8 cellular contexts compared by ENCODE assay signal in genomic region chr3:97971679-97972567, GRCh38. TPM values are rescaled to one million over a fixed set of nuclear protein-coding genes. Genes with fewer than 3 reads are reported as not detected.
DNase-seq lines count a peak whose midpoint lies in the region; ATAC-seq, FAIRE-seq and TF ChIP-seq lines count a peak whose summit lies in the region.

RIOX2 (minus strand) TSS chr3:97972431; CDS start chr3:97967593, 4,838 bp downstream.

- peak; percentile 86 for DNase-seq in GM06990 (ENCODE audit: extremely low read depth, insufficient read length)
- peak; percentile 49 to 78 for DNase-seq in HAP-1 (ENCODE audit: low spot score in 2 of 2)
- peak; percentile 85 for DNase-seq in MM.1S
- DNase-seq in T follicular helper cell (ENCODE audit: low read depth): peak; percentile 63
- DNase-seq in adipocyte (ENCODE audit: low read depth): peak; percentile 85
- DNase-seq in left ventricle myocardium inferior: peak; percentile 79
- peak; percentile 81 to 87 for DNase-seq in psoas muscle
- peak; percentile 89 for DNase-seq in urothelium cell line (ENCODE audit: low spot score)

- H3K27me3 ChIP-seq in GM06990 (replicated peaks; ENCODE audit: control insufficient read depth, insufficient read depth, low read length): no peaks in the 10 kb centered on the region
- no peaks in the 10 kb centered on the region for H3K27me3 ChIP-seq in HAP-1 (ENCODE audit: low read depth)
- no peaks in the 10 kb centered on the region for H3K27me3 ChIP-seq in MM.1S (replicated peaks; ENCODE audit: insufficient read depth, low read length)
- H3K27me3 ChIP-seq in adipocyte (replicated peaks; ENCODE audit: control insufficient read depth, insufficient read depth, low read length): no peaks in the 10 kb centered on the region
- no peaks in the 10 kb centered on the region for H3K27me3 ChIP-seq in left ventricle myocardium inferior (ENCODE audit: low read depth)
- H3K27me3 ChIP-seq in psoas muscle (ENCODE audit: insufficient read depth in 3 of 3, low read length in 2 of 3): no peaks in the 10 kb centered on the region

- H3F3A ChIP-seq in MM.1S (ENCODE audit: insufficient read depth, low read length): peaks cover 22% of the 10 kb centered on the region

- FAIRE-seq in urothelium cell line (lab: Jason Lieb, UNC): peak; percentile 87

- TF ChIP-seq CTCF in GM06990 (IDR thresholded peaks at IDR 0.05; ENCODE audit: insufficient read depth, low read length, poor library complexity, severe bottlenecking) (no peak), MM.1S (IDR thresholded peaks at IDR 0.05; ENCODE audit: low read length) (no peak), left ventricle myocardium inferior (IDR thresholded peaks at IDR 0.05; ENCODE audit: borderline replicate concordance) (no peak), psoas muscle (IDR thresholded peaks at IDR 0.05) (no peak)

- H3K27ac ChIP-seq in MM.1S (ENCODE audit: low read length): peak within 1 kb of the TSS; percentile 33; the same call in 1 of the 2 replicates
- peak within 1 kb of the TSS; percentile 86 for H3K27ac ChIP-seq in left ventricle myocardium inferior (replicated peaks)
- H3K27ac ChIP-seq in psoas muscle: peak within 1 kb of the TSS; percentile 97

- no peaks in the 10 kb centered on the region for H4K20me1 ChIP-seq in MM.1S (ENCODE audit: insufficient read depth, low read length)

- WGBS in psoas muscle, 3 donors: 0 to 1% (median 0%) methylated on average over 72 to 82 of the region's 82 CpGs

- H3K4me1 ChIP-seq in HAP-1: peaks cover 24% of the 10 kb centered on the region
- peaks cover 43% of the 10 kb centered on the region for H3K4me1 ChIP-seq in MM.1S (ENCODE audit: low read length)
- peaks cover 19% of the 10 kb centered on the region for H3K4me1 ChIP-seq in adipocyte (ENCODE audit: control insufficient read depth, insufficient read depth, low read length)
- H3K4me1 ChIP-seq in left ventricle myocardium inferior: peaks cover 34% of the 10 kb centered on the region
- peaks cover 38% of the 10 kb centered on the region for H3K4me1 ChIP-seq in psoas muscle

- peaks cover 50% of the 10 kb centered on the region for H3K79me2 ChIP-seq in MM.1S (ENCODE audit: low read length)

- H3K9ac ChIP-seq in MM.1S (ENCODE audit: low read length): peak within 1 kb of the TSS; percentile 49
- peak within 1 kb of the TSS; percentile 66 for H3K9ac ChIP-seq in adipocyte (ENCODE audit: low read length)

- H3K9me3 ChIP-seq in HAP-1 (no peaks in the 10 kb centered on the region), MM.1S (replicated peaks; ENCODE audit: insufficient read depth, low read length) (no peaks in the 10 kb centered on the region), adipocyte (ENCODE audit: control insufficient read depth, low read length) (no peaks in the 10 kb centered on the region), left ventricle myocardium inferior (replicated peaks) (no peaks in the 10 kb centered on the region), psoas muscle (no peaks in the 10 kb centered on the region)

- H3K36me3 ChIP-seq in GM06990 (ENCODE audit: control insufficient read depth, insufficient read depth, low read length): no peaks in the 10 kb centered on the region; the same call in 1 of the 2 replicates
- H3K36me3 ChIP-seq in HAP-1 (replicated peaks): peaks cover under 1% of the 10 kb centered on the region
- 0 out of 2 replicates have a peak, but pooled peaks cover 4% of the 10 kb centered on the region for H3K36me3 ChIP-seq in MM.1S (replicated peaks; ENCODE audit: insufficient read depth, low read length)
- peaks cover 6% of the 10 kb centered on the region for H3K36me3 ChIP-seq in adipocyte (ENCODE audit: control insufficient read depth, insufficient read depth, low read length, severe bottlenecking)
- no peaks in the 10 kb centered on the region for H3K36me3 ChIP-seq in left ventricle myocardium inferior
- peaks cover 0 to 2% of the 10 kb centered on the region in 2 donors for H3K36me3 ChIP-seq in psoas muscle (ENCODE audit: insufficient read depth in 1 of 2, low read depth in 1 of 2)

- in situ Hi-C loops in HAP-1 (cut with MboI; ENCODE audit: low sequenced_read_pairs): no loop called here

- H3K4me3 ChIP-seq in GM06990 (replicated peaks; ENCODE audit: low read depth, low read length) (peak within 1 kb of the TSS; percentile 87), HAP-1 (peak within 1 kb of the TSS; percentile 50), MM.1S (ENCODE audit: low read length) (peak within 1 kb of the TSS; percentile 64), adipocyte (ENCODE audit: low read length) (peak within 1 kb of the TSS; percentile 82), left ventricle myocardium inferior (peak within 1 kb of the TSS; percentile 79), psoas muscle (peak within 1 kb of the TSS; percentile 87)

- intact Hi-C loops in left ventricle myocardium inferior (cut with micrococcal nuclease): no loop called here
- intact Hi-C loops in psoas muscle (cut with DNase I): no loop called here

- H3K4me2 ChIP-seq in MM.1S (ENCODE audit: low read depth, low read length): peak within 1 kb of the TSS; percentile 84

- no peaks in the 10 kb centered on the region for H3K9me2 ChIP-seq in MM.1S (replicated peaks; ENCODE audit: insufficient read depth, low read length)

- ATAC-seq in psoas muscle: peak; percentile 92 to 97 (median 95)

- H2AFZ ChIP-seq in MM.1S (ENCODE audit: low read length): peak within 1 kb of the TSS; percentile 25

RNA-seq across cellular contexts. Expression of gene RIOX2, which starts in this region (rescaled TPM):
- 9.5 TPM for total RNA-seq in left ventricle myocardium inferior
- 10 to 100 TPM; 23.0 to 66.2 (median 34.8) TPM for total RNA-seq in psoas muscle
- polyA plus RNA-seq in psoas muscle: 10 to 100 TPM; 16.7 to 45.8 (median 26.5) TPM

Comparison
In these comparisons a context has a peak if more than half of its experiments do, and no peak if none do; other contexts are left out.
1. Peak in every context shown above with its lines: DNase-seq, ATAC-seq, H3K4me3 ChIP-seq and H3K27ac ChIP-seq.
2. H3K27ac ChIP-seq: peak in every context shown above with its lines; median percentile 97 in psoas muscle; 86 in left ventricle myocardium inferior; 33 in MM.1S.